In the genomic region with DNA sequence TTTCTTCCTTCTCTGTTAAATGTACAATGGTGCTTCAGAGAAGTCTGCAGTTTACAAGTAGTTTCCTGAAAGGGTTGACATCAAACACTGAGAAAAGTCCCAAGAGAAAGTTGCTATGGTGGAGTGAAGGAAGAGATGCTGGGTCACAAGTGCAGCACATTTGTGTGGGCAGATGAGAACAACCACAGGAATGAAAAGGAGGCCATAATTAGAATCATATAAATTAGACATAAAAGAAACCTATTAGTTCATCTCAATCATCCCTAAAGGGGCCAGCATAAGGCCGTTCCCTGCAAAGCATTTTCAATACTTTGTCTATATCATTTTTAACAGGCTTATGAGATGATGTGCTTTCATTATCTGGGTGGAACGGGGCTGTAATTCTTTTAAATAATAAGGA, we compare ENCODE assay signal across 36 cellular contexts.
DNase-seq lines count a peak whose midpoint lies in the region; ATAC-seq, FAIRE-seq and TF ChIP-seq lines count a peak whose summit lies in the region.
"Had no signal": no experiment of that assay in that cellular context is flagged by ENCODE, and none has a peak within 500 bp of the region (broad histone marks: within the 10 kb centered on the region; RNA-seq: fewer than 3 reads in every experiment).

No MANE protein-coding gene starts in this region.

- no peak for FAIRE-seq in astrocyte (lab: Jason Lieb, UNC)
- FAIRE-seq: endometrium, G401.6, islet of Langerhans, urothelium cell line had no signal

- no peak overlapping the region for H3K9ac ChIP-seq in astrocyte (ENCODE audit: low read length)

- intact Hi-C loops in A673 (cut with micrococcal nuclease; ENCODE audit: unreplicated experiment) = loop anchor here (1.0 to 5.0 kb wide), 6 partner anchors 320 to 1160 kb away; no protein-coding TSS in a partner anchor

- ATAC-seq in GM19467 (IDR thresholded peaks at IDR 0.05; ENCODE audit: unreplicated experiment) = no peak
- ATAC-seq: left lung had no signal

- H3K4me3 Mint-ChIP-seq in astrocyte (ENCODE audit: unreplicated experiment) = no peak overlapping the region
- H3K4me3 Mint-ChIP-seq: activated B cell treated with CpG ODN at 0.5 μM for 24 hours; activated naive CD8-positive, alpha-beta T cell; B cell; naive B cell; T-helper 1 cell treated with Interleukin-12 subunit alpha and Interleukin-12 subunit beta and Interleukin-4 antibody, amounts not matched to agents 30 μg/mL and 1 μg/mL, for 36 hours had no signal

- H3K4me3 ChIP-seq in A673 (ENCODE audit: low read depth, low read length, poor library complexity, severe bottlenecking) (no peak overlapping the region), astrocyte (ENCODE audit: insufficient read depth, low read depth, low read length) (no peak overlapping the region)
- H3K4me3 ChIP-seq: ascending aorta, esophagus squamous epithelium, left lung, prostate gland, right lobe of liver, stomach had no signal

- no peak overlapping the region for H3K4me2 ChIP-seq in astrocyte (ENCODE audit: low read length)

- peaks cover 27% of the 10 kb centered on the region for H3K4me1 ChIP-seq in A673 (ENCODE audit: insufficient read depth, low read length, poor library complexity, severe bottlenecking)
- H3K4me1 ChIP-seq in astrocyte (ENCODE audit: insufficient read depth, low read length) = no peaks in the 10 kb centered on the region
- H3K4me1 ChIP-seq: ascending aorta, esophagus squamous epithelium, left lung, prostate gland, stomach had no signal

- H3K27me3 ChIP-seq in A673 (replicated peaks; ENCODE audit: insufficient read depth, low read depth, low read length, poor library complexity) (no peaks in the 10 kb centered on the region), astrocyte (ENCODE audit: insufficient read depth, low read length) (no peaks in the 10 kb centered on the region)
- H3K27me3 ChIP-seq: ascending aorta, esophagus squamous epithelium, left lung, right lobe of liver, stomach had no signal

- TF ChIP-seq CTCF in A673 (conservative IDR thresholded peaks at IDR 0.05; ENCODE audit: low read depth, low read length) = no peak
- TF ChIP-seq CTCF in astrocyte (IDR thresholded peaks at IDR 0.05; ENCODE audit: insufficient read depth, low read depth, low read length) = no peak

- H3K79me2 ChIP-seq in astrocyte (ENCODE audit: insufficient read depth, low read length) = no peaks in the 10 kb centered on the region

- peaks cover 19% of the 10 kb centered on the region for H3K9me3 Mint-ChIP-seq in astrocyte (ENCODE audit: unreplicated experiment)
- H3K9me3 Mint-ChIP-seq: activated B cell treated with CpG ODN at 0.5 μM for 24 hours had no signal

- H3K36me3 Mint-ChIP-seq in astrocyte (ENCODE audit: low read depth, unreplicated experiment) = no peaks in the 10 kb centered on the region
- H3K36me3 Mint-ChIP-seq: activated naive CD8-positive, alpha-beta T cell; naive B cell had no signal

- H3K9me3 ChIP-seq in A673 (ENCODE audit: low read depth, low read length, poor library complexity, severe bottlenecking) (peaks cover 14% of the 10 kb centered on the region), astrocyte (ENCODE audit: insufficient read depth, low read depth, low read length) (no peaks in the 10 kb centered on the region)
- H3K9me3 ChIP-seq: ascending aorta, prostate gland, right lobe of liver had no signal

- no peaks in the 10 kb centered on the region for H4K20me1 ChIP-seq in astrocyte (ENCODE audit: insufficient read depth, low read length)

- no peaks in the 10 kb centered on the region for H3K36me3 ChIP-seq in A673 (ENCODE audit: insufficient read depth, low read length, poor library complexity, severe bottlenecking)
- H3K36me3 ChIP-seq in astrocyte (ENCODE audit: insufficient read depth, low read length) = no peaks in the 10 kb centered on the region
- H3K36me3 ChIP-seq: ascending aorta, esophagus squamous epithelium, left lung, prostate gland, right lobe of liver, stomach had no signal

- POLR2A ChIA-PET in A673 (lab: Charles Lee; ENCODE audit: low non-redundant PET) = interaction anchor here (0.7 to 1.1 kb wide), 3 partner anchors 15 to 226 kb away, joined by 3 to 6 read pairs (median 4); no protein-coding TSS in a partner anchor

- H3K27ac ChIP-seq in A673 (ENCODE audit: low read depth, low read length, poor library complexity, severe bottlenecking) (peak overlapping the region; percentile 99), astrocyte (ENCODE audit: low read depth, low read length) (no peak overlapping the region), caudate nucleus (ENCODE audit: low read depth, low read length) (no peak overlapping the region)
- H3K27ac ChIP-seq: ascending aorta, esophagus squamous epithelium, HL-60, left lung, prostate gland, right lobe of liver, RWPE1, stomach had no signal

- no peak overlapping the region for H2AFZ ChIP-seq in astrocyte (ENCODE audit: low read depth, low read length)

- CTCF ChIA-PET in A673 (lab: Charles Lee) = interaction anchor here (1.0 kb wide), 1 partner anchor 317 kb away, joined by 3 read pairs; no protein-coding TSS in a partner anchor

- H3K27ac Mint-ChIP-seq in astrocyte (ENCODE audit: unreplicated experiment) = no peak overlapping the region
- H3K27ac Mint-ChIP-seq: activated B cell treated with CpG ODN at 0.5 μM for 24 hours; activated naive CD8-positive, alpha-beta T cell; B cell; naive B cell; T-helper 1 cell treated with Interleukin-12 subunit alpha and Interleukin-12 subunit beta and Interleukin-4 antibody, amounts not matched to agents 30 μg/mL and 1 μg/mL, for 36 hours had no signal

- H3K4me1 Mint-ChIP-seq in astrocyte (ENCODE audit: low read depth, unreplicated experiment) = peaks cover 10% of the 10 kb centered on the region
- H3K4me1 Mint-ChIP-seq: activated B cell treated with CpG ODN at 0.5 μM for 24 hours, B cell, naive B cell had no signal

- DNase-seq in A673 (ENCODE audit: low spot score) (peak; percentile 61), EH (ENCODE audit: low read depth) (peak; percentile 32), astrocyte (ENCODE audit: low read depth) (peak; percentile 63), fibroblast of peridontal ligament (ENCODE audit: extremely low read depth) (peak; percentile 33), DMS114 treated with DMSO at 0.1 percent for 48 hours (lab: John Stamatoyannopoulos, UW; ENCODE audit: unreplicated experiment) (no peak), caudate nucleus (lab: John Stamatoyannopoulos, UW) (no peak), NCI-H510A (lab: John Stamatoyannopoulos, UW) (no peak)
- DNase-seq: activated B cell treated with CpG ODN at 0.5 μM for 24 hours; activated CD4-positive, alpha-beta T cell treated with anti-CD3 and anti-CD28 coated beads, Interleukin-2, amount 50 U/mL, for 1 hour; activated effector memory CD4-positive, alpha-beta T cell treated with Interleukin-2 at 50 U/mL for 16 hours; activated T-cell treated with anti-CD3 and anti-CD28 coated beads, Interleukin-2, amount 50 U/mL, for 1 hour; cerebellar nuclear complex; esophagus squamous epithelium; H7; KG1; left lung; naive B cell; NCI-H1417 treated with DMSO at 0.1 percent for 48 hours; NCI-H2029 treated with DMSO at 0.1 percent for 48 hours; NCI-H526; right lobe of liver; stimulated activated CD4-positive, alpha-beta T cell treated with anti-CD3 and anti-CD28 coated beads, Interleukin-12 subunit alpha, Interleukin-12 subunit beta, amount 100 ng/mL, for 4 hours; stimulated activated CD4-positive, alpha-beta T cell treated with anti-CD3 and anti-CD28 coated beads, Interleukin-2, amount 100 ng/mL, for 48 hours; stomach had no signal

- H3K27me3 Mint-ChIP-seq in astrocyte (ENCODE audit: low read depth, unreplicated experiment) = no peaks in the 10 kb centered on the region
- H3K27me3 Mint-ChIP-seq: activated B cell treated with CpG ODN at 0.5 μM for 24 hours, B cell had no signal

- no TSS peak for BruUV-seq in A673 (replicated peaks; lab: Mats Ljungman, UMichigan)

Comparison
In these comparisons a context has a peak if more than half of its experiments do, and no peak if none do; other contexts are left out.
1. DNase-seq: peak in A673 (single experiment), EH (single experiment), astrocyte (single experiment) and fibroblast of peridontal ligament (single experiment); none in DMS114 treated with DMSO at 0.1 percent for 48 hours (single experiment), caudate nucleus (0 of 61) and NCI-H510A (single experiment).